ENCODE assay signal across 11 cellular contexts in the genomic region with DNA sequence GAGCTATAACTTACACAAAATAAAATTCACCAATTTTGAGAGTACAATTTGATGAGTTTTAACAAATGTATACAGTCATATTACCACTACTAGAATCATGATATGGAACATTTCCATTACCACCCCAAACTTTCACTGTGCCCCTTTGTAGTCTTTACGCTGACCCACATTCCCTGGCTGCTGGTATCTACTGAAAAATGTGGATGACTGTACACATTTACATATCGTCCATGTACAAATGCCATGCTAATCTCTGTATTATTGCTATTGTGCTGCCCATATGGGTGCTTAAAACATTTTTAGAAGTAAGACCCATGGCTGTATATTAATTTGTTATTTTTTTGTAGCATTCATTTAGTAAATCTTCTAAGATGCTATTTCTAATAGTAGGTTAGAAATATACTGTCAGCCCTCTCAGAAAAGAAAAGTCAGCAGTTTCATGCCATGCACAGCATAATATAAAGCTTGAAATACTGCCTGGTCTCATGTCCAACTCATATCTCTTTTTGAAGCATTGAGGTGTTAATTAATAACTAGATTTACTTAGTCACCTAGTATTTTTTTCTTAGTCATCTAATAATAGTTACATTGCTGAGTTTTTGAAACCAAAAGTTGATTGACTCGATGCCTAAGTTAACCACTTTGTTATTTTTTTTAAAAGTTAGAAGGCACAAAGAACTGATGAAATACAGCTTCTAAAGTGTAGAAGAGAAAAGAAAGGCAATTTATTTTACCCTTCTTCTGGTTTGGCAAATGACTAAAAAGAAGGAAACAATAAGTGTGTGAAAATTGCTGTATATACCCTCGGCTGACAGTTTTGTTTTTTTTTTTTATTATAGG.
DNase-seq lines count a peak whose midpoint lies in the region; ATAC-seq, FAIRE-seq and TF ChIP-seq lines count a peak whose summit lies in the region.
"Had no signal": no experiment of that assay in that cellular context is flagged by ENCODE, and none has a peak within 500 bp of the region (broad histone marks: within the 10 kb centered on the region; RNA-seq: fewer than 3 reads in every experiment).

No MANE protein-coding gene starts in this region.

- H3K9me3 ChIP-seq in pancreas (no peaks in the 10 kb centered on the region), right atrium auricular region (no peaks in the 10 kb centered on the region)

- peak; percentile 85 for ATAC-seq in GM18907 (IDR thresholded peaks at IDR 0.05; ENCODE audit: unreplicated experiment)
- peak; percentile 77 for ATAC-seq in GM21825 (IDR thresholded peaks at IDR 0.05; ENCODE audit: unreplicated experiment)
- ATAC-seq in HG03432 (IDR thresholded peaks at IDR 0.05; ENCODE audit: unreplicated experiment), result peak; percentile 83
- peak; percentile 53 to 87 (median 72) for ATAC-seq in pancreas
- ATAC-seq: left lobe of liver; stimulated activated naive CD8-positive, alpha-beta T cell treated with anti-CD3 and anti-CD28 coated beads, Interleukin-15, amount 100 ng/mL, for 72 hours had no signal

- H3K36me3 ChIP-seq in pancreas, result no peaks in the 10 kb centered on the region
- H3K36me3 ChIP-seq in right atrium auricular region, result no peaks in the 10 kb centered on the region

- no peak for TF ChIP-seq CTCF in pancreas (IDR thresholded peaks at IDR 0.05)
- TF ChIP-seq CTCF in right atrium auricular region (IDR thresholded peaks at IDR 0.05), result no peak

- DNase-seq in pancreas (no peak), right atrium auricular region (ENCODE audit: low spot score) (no peak), NCI-H187 (lab: John Stamatoyannopoulos, UW) (no peak), RKO (ENCODE audit: low spot score) (no peak)
- DNase-seq: aorta; NCI-H1436; stimulated activated naive CD8-positive, alpha-beta T cell treated with anti-CD3 and anti-CD28 coated beads, Interleukin-15, amount 100 ng/mL, for 72 hours had no signal

- no peak for FAIRE-seq in pancreas (lab: Jason Lieb, UNC)

- H3K4me1 ChIP-seq in pancreas (no peaks in the 10 kb centered on the region), right atrium auricular region (no peaks in the 10 kb centered on the region)

- no peaks in the 10 kb centered on the region for H3K27me3 ChIP-seq in pancreas
- no peaks in the 10 kb centered on the region for H3K27me3 ChIP-seq in right atrium auricular region

- H3K27ac ChIP-seq in pancreas (no peak overlapping the region), right atrium auricular region (no peak overlapping the region)

- intact Hi-C loops in pancreas (cut with DNase I), result no loop called here

- 37% methylated on average over 4 of the region's 4 CpGs for WGBS in pancreas, 2 donors

- H3K4me3 ChIP-seq in pancreas, result no peak overlapping the region
- H3K4me3 ChIP-seq in right atrium auricular region, result no peak overlapping the region
